9 cellular contexts compared by ENCODE assay signal in genomic region chr5:38265546-38266179, GRCh38. TPM values are rescaled to one million over a fixed set of nuclear protein-coding genes. Genes with fewer than 3 reads are reported as not detected.
DNase-seq lines count a peak whose midpoint lies in the region; ATAC-seq, FAIRE-seq and TF ChIP-seq lines count a peak whose summit lies in the region.
"Had no signal": no experiment of that assay in that cellular context is flagged by ENCODE, and none has a peak within 500 bp of the region (broad histone marks: within the 10 kb centered on the region; RNA-seq: fewer than 3 reads in every experiment).

No MANE protein-coding gene starts in this region.

- no peaks in the 10 kb centered on the region for H3K9me3 Mint-ChIP-seq in stimulated activated effector memory CD8-positive, alpha-beta T cell treated with anti-CD3 and anti-CD28 coated beads, Interleukin-12 subunit alpha, Interleukin-12 subunit beta, amount 100 ng/mL, for 72 hours

- no peaks in the 10 kb centered on the region for H3K4me1 Mint-ChIP-seq in stimulated activated effector memory CD8-positive, alpha-beta T cell treated with anti-CD3 and anti-CD28 coated beads, Interleukin-12 subunit alpha, Interleukin-12 subunit beta, amount 100 ng/mL, for 72 hours

- H3K9me3 ChIP-seq in GM23248 (ENCODE audit: low read depth) (no peaks in the 10 kb centered on the region), HepG2 (ENCODE audit: low read length) (no peaks in the 10 kb centered on the region)

- no peak for TF ChIP-seq EP300 in HepG2 (IDR thresholded peaks at IDR 0.05; ENCODE audit: low read depth in 2 of 2, low read length in 2 of 2)
- TF ChIP-seq EP300 in HepG2 (CRISPR knock-in tag; IDR thresholded peaks at IDR 0.05; ENCODE audit: borderline replicate concordance): no peak

- DNase-seq in NK-92 treated with Interleukin-12 subunit alpha and Interleukin-12 subunit beta, amount 100 ng/mL, for 24 hours (lab: John Stamatoyannopoulos, UW): peak; percentile 28
- no peak for DNase-seq in NK-92 (lab: John Stamatoyannopoulos, UW; ENCODE audit: unreplicated experiment)
- DNase-seq in GM23248: peak; percentile 63
- peak; percentile 4 for DNase-seq in T follicular helper cell (ENCODE audit: low read depth)
- DNase-seq in cerebellar cortex (ENCODE audit: low spot score): peak; percentile 51
- peak; percentile 45 for DNase-seq in HepG2 (ENCODE audit: low spot score)
- DNase-seq in stimulated activated effector memory CD8-positive, alpha-beta T cell treated with anti-CD3 and anti-CD28 coated beads, Interleukin-12 subunit alpha, Interleukin-12 subunit beta, amount 100 ng/mL, for 72 hours (ENCODE audit: low spot score in 2 of 2): peak; percentile 35 to 67

- H3K27ac Mint-ChIP-seq in stimulated activated effector memory CD8-positive, alpha-beta T cell treated with anti-CD3 and anti-CD28 coated beads, Interleukin-12 subunit alpha, Interleukin-12 subunit beta, amount 100 ng/mL, for 72 hours: no peak overlapping the region

- H3K27me3 ChIP-seq in GM23248 (replicated peaks; ENCODE audit: insufficient read depth): peaks cover 39% of the 10 kb centered on the region
- no peaks in the 10 kb centered on the region for H3K27me3 ChIP-seq in KMS-11 (ENCODE audit: insufficient read depth, low read depth)
- peaks cover 0 to 3% of the 10 kb centered on the region in 2 experiments; a peak in 1 of 5 replicates for H3K27me3 ChIP-seq in HepG2 (ENCODE audit: control insufficient read depth in 1 of 2, insufficient read depth in 2 of 2, low read length in 2 of 2)

- peak; percentile 94 for ATAC-seq in HepG2
- peak; percentile 58 for ATAC-seq in stimulated activated effector memory CD8-positive, alpha-beta T cell treated with anti-CD3 and anti-CD28 coated beads, Interleukin-12 subunit alpha, Interleukin-12 subunit beta, amount 100 ng/mL, for 72 hours

- no TSS peak for BruUV-seq in HepG2 (replicated peaks; lab: Mats Ljungman, UMichigan)

- TF ChIP-seq RAD21 in HepG2 (CRISPR knock-in tag; IDR thresholded peaks at IDR 0.05): peak; percentile 8; the same call in 1 of the 2 replicates

- no peaks in the 10 kb centered on the region for H3K4me1 ChIP-seq in GM23248 (ENCODE audit: insufficient read depth)
- no peaks in the 10 kb centered on the region for H3K4me1 ChIP-seq in KMS-11 (ENCODE audit: low read depth, poor library complexity, severe bottlenecking)
- H3K4me1 ChIP-seq in HepG2 (ENCODE audit: insufficient read depth, low read length): peaks cover 25% of the 10 kb centered on the region

- TF ChIP-seq POLR2A in HepG2 (IDR thresholded peaks at IDR 0.05; ENCODE audit: insufficient read depth in 1 of 2, low read depth in 2 of 2, low read length in 2 of 2): no peak

- H3K36me3 ChIP-seq in GM23248 (ENCODE audit: low read depth) (no peaks in the 10 kb centered on the region), KMS-11 (ENCODE audit: insufficient read depth) (no peaks in the 10 kb centered on the region), HepG2 (replicated peaks in 1 of 2; ENCODE audit: control insufficient read depth in 1 of 2, insufficient read depth in 2 of 2, low read length in 2 of 2) (no peaks in the 10 kb centered on the region)

- POLR2A ChIA-PET in HepG2 (lab: Yijun Ruan, JAX): no interaction called here

- H3K27ac ChIP-seq in GM23248 (no peak overlapping the region), KMS-11 (no peak overlapping the region), HepG2 (ENCODE audit: extremely low read length, insufficient read depth, low read length) (no peak overlapping the region)

- in situ Hi-C loops in GM23248 (cut with MboI) (no loop called here), HepG2 (cut with HindIII; ENCODE audit: extremely low pct_ligation_motif_present, low pct_unique_long_range_greater_than_20kb) (no loop called here)

- peak; percentile 64 for FAIRE-seq in HepG2 (lab: Jason Lieb, UNC)
- FAIRE-seq: islet of Langerhans had no signal

- 42 to 43% methylated on average over 13 of the region's 13 CpGs for WGBS in GM23248 (ENCODE audit: low coverage in 1 of 2, low lambda C conversion rate in 2 of 2, missing lambda C conversion rate in 2 of 2), 2 experiments
- WGBS in HepG2 (ENCODE audit: low lambda C conversion rate): 23% methylated on average over 9 of the region's 13 CpGs

- no peaks in the 10 kb centered on the region for H4K20me1 ChIP-seq in GM23248 (ENCODE audit: insufficient read depth)
- no peaks in the 10 kb centered on the region for H4K20me1 ChIP-seq in KMS-11 (ENCODE audit: insufficient read depth)
- no peaks in the 10 kb centered on the region for H4K20me1 ChIP-seq in HepG2 (ENCODE audit: insufficient read depth, low read length)

- TF ChIP-seq CTCF in KMS-11 (conservative IDR thresholded peaks at IDR 0.05; ENCODE audit: low read depth, low read length): peak; percentile 54
- TF ChIP-seq CTCF in HepG2 (CRISPR knock-in tag; IDR thresholded peaks at IDR 0.05): peak; percentile 72

- CTCF ChIA-PET in HepG2 (lab: Yijun Ruan, JAX; ENCODE audit: low intra/inter-chr PET ratio, low total read pairs): interaction anchor here (0.5 kb wide), 1 partner anchor 1383 kb away, joined by 3 read pairs; no protein-coding TSS in a partner anchor

- H3F3A ChIP-seq in GM23248 (ENCODE audit: insufficient read depth): no peaks in the 10 kb centered on the region

- no peak overlapping the region for H2AFZ ChIP-seq in GM23248
- no peak overlapping the region for H2AFZ ChIP-seq in KMS-11 (ENCODE audit: low read depth)
- no peak overlapping the region for H2AFZ ChIP-seq in HepG2 (ENCODE audit: low read length)

- no peak overlapping the region for H3K4me3 Mint-ChIP-seq in stimulated activated effector memory CD8-positive, alpha-beta T cell treated with anti-CD3 and anti-CD28 coated beads, Interleukin-12 subunit alpha, Interleukin-12 subunit beta, amount 100 ng/mL, for 72 hours

- H3K79me2 ChIP-seq in GM23248 (ENCODE audit: insufficient read depth) (no peaks in the 10 kb centered on the region), KMS-11 (ENCODE audit: insufficient read depth, low read depth) (no peaks in the 10 kb centered on the region), HepG2 (ENCODE audit: insufficient read depth, low read length) (no peaks in the 10 kb centered on the region)

- no peaks in the 10 kb centered on the region for H3K9me2 ChIP-seq in GM23248 (ENCODE audit: insufficient read depth)

- H3K4me2 ChIP-seq in GM23248 (ENCODE audit: unreplicated experiment) (no peak overlapping the region), KMS-11 (no peak overlapping the region), HepG2 (ENCODE audit: low read depth, low read length) (no peak overlapping the region; the same call in 1 of the 2 replicates)

- intact Hi-C loops in HepG2 (cut with micrococcal nuclease; ENCODE audit: unreplicated experiment): loop anchor here (2.0 kb wide), 1 partner anchor 57 kb away; no protein-coding TSS in a partner anchor

- H3K36me3 Mint-ChIP-seq in stimulated activated effector memory CD8-positive, alpha-beta T cell treated with anti-CD3 and anti-CD28 coated beads, Interleukin-12 subunit alpha, Interleukin-12 subunit beta, amount 100 ng/mL, for 72 hours: no peaks in the 10 kb centered on the region

- no peak overlapping the region for H3K4me3 ChIP-seq in GM23248
- no peak overlapping the region for H3K4me3 ChIP-seq in KMS-11 (IDR thresholded peaks at IDR 0.05; ENCODE audit: insufficient read depth, low read depth, low read length)
- H3K4me3 ChIP-seq in HepG2 (replicated peaks in 1 of 3; ENCODE audit: insufficient read depth in 1 of 3, low read depth in 2 of 3, low read length in 3 of 3): no peak overlapping the region

- H3K9ac ChIP-seq in GM23248 (no peak overlapping the region), KMS-11 (no peak overlapping the region), HepG2 (ENCODE audit: insufficient read depth, low read depth, low read length) (no peak overlapping the region)

TF ChIP-seq in HepG2, 621 proteins besides CTCF, POLR2A, EP300 and RAD21 (continues in another document):
- TF ChIP-seq STAG1 (CRISPR knock-in tag; IDR thresholded peaks at IDR 0.05) (peak; percentile 30; the same call in 1 of the 2 replicates), TBX2 (CRISPR knock-in tag; IDR thresholded peaks at IDR 0.05; ENCODE audit: borderline replicate concordance) (0 out of 2 replicates have a peak, but pooled peaks have one; percentile 18), ZNF678 (CRISPR knock-in tag; IDR thresholded peaks at IDR 0.05) (no peak), TEAD3 (CRISPR knock-in tag; optimal IDR thresholded peaks at IDR 0.05; ENCODE audit: borderline replicate concordance) (peak; percentile 94), FOSL2 (CRISPR knock-in tag; IDR thresholded peaks at IDR 0.05) (peak; percentile 37; the same call in 1 of the 2 replicates), ZNF230 (CRISPR knock-in tag; IDR thresholded peaks at IDR 0.05) (no peak), SCMH1 (CRISPR knock-in tag; IDR thresholded peaks at IDR 0.05; ENCODE audit: borderline replicate concordance) (no peak), ZNF292 (CRISPR knock-in tag; IDR thresholded peaks at IDR 0.05; ENCODE audit: borderline replicate concordance, low read depth) (no peak)

RNA-seq across cellular contexts. Expression of gene EGFLAM, which starts 7.3 kb away (rescaled TPM):
- total RNA-seq in GM23248 (2014; rRNA removed; shearing (Covaris generic)): not detected in 2 replicates
- polyA plus RNA-seq in GM23248 (2016; fragmentation: Nextera tagmentation; extraction: Ambion mirVana) (not detected in 2 replicates), HepG2 (2011; rRNA removed) (not detected in 2 replicates)
- not detected in 2 replicates for total RNA-seq in HepG2 (2016; rRNA removed; fragmentation: Illumina TruSeq; extraction: Trizol)
- total RNA-seq in HepG2 (2016; cell fraction: cytosol; rRNA removed; fragmentation: Illumina TruSeq; extraction: Trizol; ENCODE audit: low read depth): not detected in 2 replicates
- not detected in 2 replicates for total RNA-seq in HepG2 (2016; cell fraction: insoluble cytoplasmic fraction; rRNA removed; fragmentation: Illumina TruSeq; extraction: Trizol)
- total RNA-seq in HepG2 (2016; cell fraction: membrane; rRNA removed; fragmentation: Illumina TruSeq; extraction: Trizol): not detected in 2 replicates
- total RNA-seq in HepG2 (2016; cell fraction: nucleus; rRNA removed; fragmentation: Illumina TruSeq; extraction: Trizol): not detected in 2 replicates
- polyA plus RNA-seq in HepG2 (2011; cell fraction: cytosol; rRNA removed): not detected in 2 replicates
- polyA plus RNA-seq in HepG2 (2011; cell fraction: nucleus; rRNA removed): not detected in 2 replicates
- not detected in 2 replicates for polyA plus RNA-seq in HepG2 (2012)
- polyA plus RNA-seq in HepG2 (2016; cell fraction: cytosol; fragmentation: Illumina TruSeq; extraction: Trizol; ENCODE audit: low read depth): not detected in 2 replicates
- polyA plus RNA-seq in HepG2 (2016; cell fraction: insoluble cytoplasmic fraction; fragmentation: Illumina TruSeq; extraction: Trizol; ENCODE audit: low read depth): not detected in 2 replicates
- polyA plus RNA-seq in HepG2 (2016; cell fraction: membrane; fragmentation: Illumina TruSeq; extraction: Trizol; ENCODE audit: low read depth): not detected in 2 replicates
- not detected in 2 replicates for polyA plus RNA-seq in HepG2 (2016; cell fraction: nucleus; fragmentation: Illumina TruSeq; extraction: Trizol; ENCODE audit: insufficient read depth, low read depth)
- polyA minus RNA-seq in HepG2 (2011; rRNA and poly(A)+ RNA removed; ENCODE audit: low replicate concordance): not detected in 2 replicates
- polyA minus RNA-seq in HepG2 (2011; cell fraction: cytosol; rRNA and poly(A)+ RNA removed): not detected in 2 replicates
- polyA minus RNA-seq in HepG2 (2011; cell fraction: nucleus; rRNA and poly(A)+ RNA removed): not detected in 2 replicates
